In the genomic region with DNA sequence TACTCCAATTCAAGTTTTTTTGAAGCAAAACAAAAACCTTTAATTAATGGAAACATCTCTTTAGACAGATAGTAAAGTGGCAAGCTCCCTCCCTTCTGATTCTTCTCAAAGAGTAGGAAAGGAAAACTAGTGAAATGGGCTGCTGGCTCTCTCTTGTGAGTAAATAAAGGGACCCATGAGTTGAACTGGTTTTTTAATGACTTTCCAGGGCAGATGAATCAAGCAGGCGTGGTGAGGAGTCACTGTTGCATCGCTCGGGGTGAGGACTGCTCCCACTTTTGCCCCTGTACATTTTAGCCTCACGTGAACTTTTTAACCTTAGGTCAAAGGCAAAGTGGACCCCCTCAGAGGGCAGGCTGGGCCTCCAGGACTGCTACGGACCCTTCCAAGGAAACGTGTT, we compare ENCODE assay signal across 16 cellular contexts.
"Had no signal": no experiment of that assay in that cellular context is flagged by ENCODE, and none has a peak within 500 bp of the region (broad histone marks: within the 10 kb centered on the region; RNA-seq: fewer than 3 reads in every experiment).

No MANE protein-coding gene starts in this region.

- H3K9me3 Mint-ChIP-seq: activated CD4-positive, alpha-beta memory T cell treated with anti-CD3 and anti-CD28 coated beads for 36 hours; nephron progenitor cell; stimulated activated naive CD8-positive, alpha-beta T cell treated with anti-CD3 and anti-CD28 coated beads, Interleukin-15, amount 100 ng/mL, for 72 hours had no signal

- H3K36me3 Mint-ChIP-seq: activated CD4-positive, alpha-beta memory T cell treated with anti-CD3 and anti-CD28 coated beads for 36 hours; activated CD8-positive, alpha-beta memory T cell treated with anti-CD3 and anti-CD28 coated beads, Interleukin-2, amount 10 ng/mL, durations not matched to agents 7 days and 5 days had no signal

- H3K4me1 Mint-ChIP-seq: activated CD4-positive, alpha-beta T cell treated with anti-CD3 and anti-CD28 coated beads for 36 hours; activated CD8-positive, alpha-beta memory T cell treated with anti-CD3 and anti-CD28 coated beads, Interleukin-2, amount 10 ng/mL, durations not matched to agents 7 days and 5 days; stimulated activated naive CD8-positive, alpha-beta T cell treated with anti-CD3 and anti-CD28 coated beads, Interleukin-15, amount 100 ng/mL, for 72 hours; T-helper 17 cell had no signal

- H3K27ac Mint-ChIP-seq: activated CD4-positive, alpha-beta memory T cell treated with anti-CD3 and anti-CD28 coated beads for 36 hours; activated CD4-positive, alpha-beta T cell treated with anti-CD3 and anti-CD28 coated beads for 36 hours; activated CD8-positive, alpha-beta memory T cell treated with anti-CD3 and anti-CD28 coated beads, Interleukin-2, amount 10 ng/mL, durations not matched to agents 7 days and 5 days; T-helper 17 cell had no signal

- FAIRE-seq: colon, endometrium, islet of Langerhans had no signal

- H3K27ac ChIP-seq: gastrocnemius medialis, prostate gland had no signal

- DNase-seq: activated CD4-positive, alpha-beta memory T cell treated with anti-CD3 and anti-CD28 coated beads for 36 hours; activated CD4-positive, alpha-beta T cell treated with anti-CD3 and anti-CD28 coated beads for 36 hours; activated CD8-positive, alpha-beta memory T cell treated with anti-CD3 and anti-CD28 coated beads, Interleukin-2, amount 10 ng/mL, durations not matched to agents 7 days and 5 days; activated effector memory CD4-positive, alpha-beta T cell treated with Interleukin-2 at 50 U/mL for 16 hours; activated naive CD4-positive, alpha-beta T cell treated with anti-CD3 and anti-CD28 coated beads, Interleukin-2, amount 50 U/mL, for 16 hours; activated T-cell treated with anti-CD3 and anti-CD28 coated beads, Interleukin-2, amount 50 U/mL, for 1 hour; gastrocnemius medialis; mesendoderm; nephron progenitor cell; right cardiac atrium; stimulated activated naive CD8-positive, alpha-beta T cell treated with anti-CD3 and anti-CD28 coated beads, Interleukin-15, amount 100 ng/mL, for 72 hours; T-helper 17 cell had no signal

- H3K27me3 ChIP-seq: gastrocnemius medialis had no signal

- H3K9me3 ChIP-seq: gastrocnemius medialis, prostate gland had no signal

- H3K4me1 ChIP-seq: prostate gland had no signal

- H3K4me3 Mint-ChIP-seq: activated CD4-positive, alpha-beta memory T cell treated with anti-CD3 and anti-CD28 coated beads for 36 hours; activated CD4-positive, alpha-beta T cell treated with anti-CD3 and anti-CD28 coated beads for 36 hours; activated CD8-positive, alpha-beta memory T cell treated with anti-CD3 and anti-CD28 coated beads, Interleukin-2, amount 10 ng/mL, durations not matched to agents 7 days and 5 days; nephron progenitor cell; stimulated activated naive CD8-positive, alpha-beta T cell treated with anti-CD3 and anti-CD28 coated beads, Interleukin-15, amount 100 ng/mL, for 72 hours; T-helper 17 cell had no signal

- H3K4me3 ChIP-seq: gastrocnemius medialis, prostate gland had no signal

- H3K36me3 ChIP-seq: gastrocnemius medialis, prostate gland had no signal

- ATAC-seq: activated CD4-positive, alpha-beta T cell treated with anti-CD3 and anti-CD28 coated beads for 36 hours; activated CD8-positive, alpha-beta memory T cell treated with anti-CD3 and anti-CD28 coated beads, Interleukin-2, amount 10 ng/mL, durations not matched to agents 7 days and 5 days; gastrocnemius medialis; right cardiac atrium; stimulated activated naive CD8-positive, alpha-beta T cell treated with anti-CD3 and anti-CD28 coated beads, Interleukin-15, amount 100 ng/mL, for 72 hours; T-helper 17 cell had no signal
